8 cellular contexts compared by ENCODE assay signal in the genomic region with DNA sequence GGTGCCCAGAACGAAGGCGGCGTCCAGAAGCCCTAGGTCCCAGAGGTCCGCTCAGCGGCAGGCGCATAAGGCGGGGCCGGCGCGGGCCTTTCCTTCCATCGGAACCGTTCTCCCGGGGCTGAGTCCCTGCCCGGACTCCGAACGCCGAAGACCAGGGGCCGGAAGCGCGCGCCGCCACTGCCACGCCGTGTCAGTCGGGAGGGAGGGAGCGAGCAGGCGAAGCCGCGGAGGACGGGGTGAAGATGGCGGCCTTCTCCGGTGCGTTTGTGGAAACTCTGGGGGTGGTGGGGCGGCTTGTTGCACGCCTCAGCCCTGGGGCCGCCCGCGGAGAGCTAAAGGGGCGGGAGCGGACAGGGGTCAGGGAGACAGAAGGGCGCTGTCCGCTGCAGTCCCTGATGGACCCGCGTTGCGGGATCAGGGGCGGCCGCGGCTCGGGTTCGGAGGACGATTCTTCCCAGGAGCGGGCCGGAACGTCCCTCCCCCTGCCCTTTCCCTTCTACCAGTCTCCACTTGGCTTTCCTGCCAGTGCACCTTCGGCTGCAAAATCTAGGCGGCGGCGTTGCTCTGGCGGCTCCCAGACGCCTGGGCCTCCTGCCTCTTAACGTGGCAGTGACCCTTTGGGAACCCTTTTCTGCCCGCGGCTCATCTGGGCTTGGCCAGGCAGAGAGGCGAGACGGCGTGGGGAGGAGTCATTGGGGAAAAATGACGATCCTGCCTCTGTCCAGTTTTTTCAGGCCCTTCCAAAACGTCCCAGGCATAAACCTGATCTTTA. TPM values are rescaled to one million over a fixed set of nuclear protein-coding genes. Genes with fewer than 3 reads are reported as not detected.
DNase-seq lines count a peak whose midpoint lies in the region; ATAC-seq and TF ChIP-seq lines count a peak whose summit lies in the region.

TSS of gene DDX1 (plus strand) at position 177 of the 772 bp plus-strand sequence. CDS start at position 243, 66 bp downstream.

- peaks cover 21% of the 10 kb centered on the region for H3K36me3 ChIP-seq in lower lobe of right lung

- DNase-seq in CD14-positive monocyte (ENCODE audit: low spot score) (peak; percentile 83), NCI-H748 treated with DMSO at 0.1 percent for 48 hours (lab: John Stamatoyannopoulos, UW) (peak; percentile 50), ecto neural progenitor cell (ENCODE audit: low spot score) (peak; percentile 92), lower lobe of right lung (peak; percentile 91)
- peak; percentile 84 for DNase-seq in activated CD8-positive, alpha-beta T cell treated with anti-CD3 and anti-CD28 coated beads for 36 hours
- DNase-seq in stimulated activated CD4-positive, alpha-beta T cell treated with anti-CD3 and anti-CD28 coated beads, TNF-alpha, amount 100 ng/mL, for 1 hour (ENCODE audit: low read depth in 3 of 3, low spot score in 1 of 3) = peak; percentile 54 to 87 (median 73)

- H3K27ac ChIP-seq in lower lobe of right lung = peak within 1 kb of the TSS; percentile 92

- H3K36me3 Mint-ChIP-seq in CD14-positive monocyte = peaks cover 20 to 24% of the 10 kb centered on the region in 2 donors
- H3K36me3 Mint-ChIP-seq in activated CD8-positive, alpha-beta T cell treated with anti-CD3 and anti-CD28 coated beads for 36 hours (ENCODE audit: low read depth) = peaks cover 34% of the 10 kb centered on the region

- H3K27ac Mint-ChIP-seq in CD14-positive monocyte = peak within 1 kb of the TSS; percentile 83 to 94 (median 90)
- H3K27ac Mint-ChIP-seq in activated CD8-positive, alpha-beta T cell treated with anti-CD3 and anti-CD28 coated beads for 36 hours = peak within 1 kb of the TSS; percentile 93

- H3K9me3 Mint-ChIP-seq in CD14-positive monocyte = no peaks in the 10 kb centered on the region
- H3K9me3 Mint-ChIP-seq in activated CD8-positive, alpha-beta T cell treated with anti-CD3 and anti-CD28 coated beads for 36 hours = no peaks in the 10 kb centered on the region

- no peaks in the 10 kb centered on the region for H3K9me3 ChIP-seq in lower lobe of right lung

- POLR2A ChIA-PET in activated CD8-positive, alpha-beta T cell treated with anti-CD3 and anti-CD28 coated beads for 36 hours (lab: Charles Lee) = interaction anchor here (0.7 to 3.1 kb wide), 9 partner anchors 10 to 416 kb away, joined by 3 to 17 read pairs (median 4); partner anchors contain the start of gene NBAS

- no peaks in the 10 kb centered on the region for H3K27me3 ChIP-seq in lower lobe of right lung (ENCODE audit: low read depth)

- CTCF ChIA-PET in activated CD8-positive, alpha-beta T cell treated with anti-CD3 and anti-CD28 coated beads for 36 hours (lab: Charles Lee) = interaction anchor here (1.5 to 2.2 kb wide), 3 partner anchors 10 to 45 kb away, joined by 4 to 13 read pairs (median 6); no protein-coding TSS in a partner anchor

- intact Hi-C loops in CD14-positive monocyte (cut with micrococcal nuclease) (no loop called here), lower lobe of right lung (cut with DNase I) (no loop called here)
- intact Hi-C loops in activated CD8-positive, alpha-beta T cell treated with anti-CD3 and anti-CD28 coated beads for 36 hours (cut with micrococcal nuclease) = no loop called here

- no peak for TF ChIP-seq CTCF in CD14-positive monocyte (IDR thresholded peaks at IDR 0.05)
- TF ChIP-seq CTCF in activated CD8-positive, alpha-beta T cell treated with anti-CD3 and anti-CD28 coated beads for 36 hours (IDR thresholded peaks at IDR 0.05) = no peak
- TF ChIP-seq CTCF in lower lobe of right lung (IDR thresholded peaks at IDR 0.05) = no peak

- peak within 1 kb of the TSS; percentile 98 for H3K4me3 ChIP-seq in lower lobe of right lung

- peak within 1 kb of the TSS; percentile 93 to 97 for H3K4me3 Mint-ChIP-seq in CD14-positive monocyte
- H3K4me3 Mint-ChIP-seq in activated CD8-positive, alpha-beta T cell treated with anti-CD3 and anti-CD28 coated beads for 36 hours = peak within 1 kb of the TSS; percentile 86

- peaks cover 25% of the 10 kb centered on the region for H3K4me1 Mint-ChIP-seq in CD14-positive monocyte
- peaks cover 36% of the 10 kb centered on the region for H3K4me1 Mint-ChIP-seq in activated CD8-positive, alpha-beta T cell treated with anti-CD3 and anti-CD28 coated beads for 36 hours (ENCODE audit: low read depth)

- ATAC-seq in GM19372 (IDR thresholded peaks at IDR 0.05; ENCODE audit: low read depth, unreplicated experiment) = peak; percentile 93
- ATAC-seq in HG03521 (IDR thresholded peaks at IDR 0.05; ENCODE audit: unreplicated experiment) = peak; percentile 97
- peak; percentile 97 for ATAC-seq in activated CD8-positive, alpha-beta T cell treated with anti-CD3 and anti-CD28 coated beads for 36 hours
- ATAC-seq in lower lobe of right lung = peak; percentile 98 to 99

- peaks cover 19% of the 10 kb centered on the region for H3K4me1 ChIP-seq in lower lobe of right lung

- peaks cover 0 to 4% (median under 1%) of the 10 kb centered on the region in 3 donors for H3K27me3 Mint-ChIP-seq in CD14-positive monocyte (ENCODE audit: low read depth in 3 of 3)
- H3K27me3 Mint-ChIP-seq in activated CD8-positive, alpha-beta T cell treated with anti-CD3 and anti-CD28 coated beads for 36 hours = no peaks in the 10 kb centered on the region

RNA-seq across cellular contexts. Expression of gene DDX1, which starts in this region (rescaled TPM):
- 10 to 100 TPM; 30.1 to 35.4 TPM for polyA plus RNA-seq in CD14-positive monocyte
- total RNA-seq in activated CD8-positive, alpha-beta T cell treated with anti-CD3 and anti-CD28 coated beads for 36 hours = 10 to 100 TPM; 90.3 to 92.5 TPM
- total RNA-seq in lower lobe of right lung = 60.4 TPM

Comparison
In these comparisons a context has a peak if more than half of its experiments do, and no peak if none do; other contexts are left out.
1. Peak in every context shown above with its lines: DNase-seq, ATAC-seq, H3K4me3 ChIP-seq and H3K27ac ChIP-seq.